ENCODE assay signal across 8 cellular contexts in genomic region chr12:68807576-68808387, GRCh38. TPM values are rescaled to one million over a fixed set of nuclear protein-coding genes. Genes with fewer than 3 reads are reported as not detected.
A peak's percentile ranks its signal among the peaks of the same experiment; 100 is the strongest.
DNase-seq lines count a peak whose midpoint lies in the region; ATAC-seq and TF ChIP-seq lines count a peak whose summit lies in the region.

Gene MDM2 (plus strand): TSS chr12:68808177. CDS start chr12:68808478, 301 bp downstream.

- in situ Hi-C loops in mammary epithelial cell (cut with MboI; ENCODE audit: low sequenced_read_pairs in 2 of 2) = loop anchor here in 1 of 2 donors (10.0 kb wide), 1 partner anchor 53 kb away; no protein-coding TSS in a partner anchor

- 3% methylated on average over 45 of the region's 72 CpGs for WGBS in mammary epithelial cell (ENCODE audit: low coverage, missing lambda C conversion rate)
- WGBS in spleen, 5 donors = 0 to 1% (median 0%) methylated on average over 43 to 72 of the region's 72 CpGs

- peak within 1 kb of the TSS; percentile 91 for H2AFZ ChIP-seq in mammary epithelial cell (ENCODE audit: low read depth, low read length)

- TF ChIP-seq POLR2A in spleen (IDR thresholded peaks at IDR 0.05) = peak in 2 of 3 donors; percentile 56 to 58

- H3K9me3 Mint-ChIP-seq in immature natural killer cell = no peaks in the 10 kb centered on the region

- H3K27me3 Mint-ChIP-seq in immature natural killer cell (ENCODE audit: low read depth in 3 of 3) = peaks cover 13 to 20% (median 17%) of the 10 kb centered on the region in 3 donors

- H3K27ac ChIP-seq in mammary epithelial cell (ENCODE audit: insufficient read depth, low read depth, low read length) (peak within 1 kb of the TSS; percentile 97), spleen (peak within 1 kb of the TSS; percentile 94 to 100 (median 98))

- peak within 1 kb of the TSS; percentile 93 for H3K9ac ChIP-seq in mammary epithelial cell (ENCODE audit: insufficient read depth, low read length)

- peaks cover under 1% of the 10 kb centered on the region for H4K20me1 ChIP-seq in mammary epithelial cell (ENCODE audit: insufficient read depth, low read length)

- DNase-seq in AG20443 (ENCODE audit: low spot score) = peak; percentile 99
- peak; percentile 85 for DNase-seq in NCI-H2227 treated with DMSO at 0.1 percent for 48 hours (lab: John Stamatoyannopoulos, UW)
- DNase-seq in mammary epithelial cell = peak; percentile 88
- DNase-seq in immature natural killer cell = peak; percentile 99 to 100 (median 99)
- peak; percentile 99 for DNase-seq in spleen

- H3K79me2 ChIP-seq in mammary epithelial cell (ENCODE audit: insufficient read depth, low read length) = peaks cover 42% of the 10 kb centered on the region

- H3K4me2 ChIP-seq in mammary epithelial cell (ENCODE audit: insufficient read depth, low read depth, low read length) = peak within 1 kb of the TSS; percentile 89

- peak within 1 kb of the TSS; percentile 96 to 99 (median 98) for H3K27ac Mint-ChIP-seq in immature natural killer cell

- TF ChIP-seq CTCF in WI38 (IDR thresholded peaks at IDR 0.05; ENCODE audit: low read depth, low read length) (peak; percentile 71), mammary epithelial cell (conservative IDR thresholded peaks at IDR 0.05 in 1 of 2, IDR thresholded peaks at IDR 0.05 in 1 of 2; ENCODE audit: extremely low read depth in 1 of 2, insufficient read depth in 1 of 2, low read depth in 1 of 2, low read length in 2 of 2) (peak; percentile 26 to 65), spleen (IDR thresholded peaks at IDR 0.05 in 8 of 11, conservative IDR thresholded peaks at IDR 0.05 in 3 of 11) (peak; percentile 87 to 98 (median 94))

- H3K4me3 ChIP-seq in WI38 (ENCODE audit: low read depth, low read length) (peak within 1 kb of the TSS; percentile 80), mammary epithelial cell (replicated peaks in 1 of 3; ENCODE audit: insufficient read depth in 1 of 3, low read depth in 2 of 3, low read length in 3 of 3) (peak within 1 kb of the TSS; percentile 69 to 98 (median 81)), spleen (peak within 1 kb of the TSS; percentile 52 to 84 (median 76))

- intact Hi-C loops in mammary epithelial cell (cut with micrococcal nuclease) (loop anchor here (1.0 to 5.0 kb wide), 4 partner anchors 20 to 121 kb away; partner anchors contain the start of genes NUP107 and SLC35E3), spleen (cut with DNase I; ENCODE audit: low total_unique reads) (loop anchor here (10.0 kb wide), 1 partner anchor 63 kb away; the partner anchor contains the start of gene SLC35E3)

- peaks cover 36 to 47% of the 10 kb centered on the region in 2 donors for H3K4me1 Mint-ChIP-seq in immature natural killer cell

- H3K36me3 ChIP-seq in mammary epithelial cell (ENCODE audit: insufficient read depth, low read length) (peaks cover 18% of the 10 kb centered on the region), spleen (peaks cover 0 to 36% (median 11%) of the 10 kb centered on the region in 6 donors)

- peaks cover 4 to 16% (median 4%) of the 10 kb centered on the region in 3 donors for H3K36me3 Mint-ChIP-seq in immature natural killer cell

- CTCF ChIA-PET in mammary epithelial cell (lab: Charles Lee; ENCODE audit: low non-redundant PET) = interaction anchor here (0.6 to 1.4 kb wide), 2 partner anchors 20 to 35 kb away, joined by 5 to 20 read pairs; no protein-coding TSS in a partner anchor

- no TSS peak for BruUV-seq in mammary epithelial cell (replicated peaks; lab: Mats Ljungman, UMichigan)

- peak within 1 kb of the TSS; percentile 86 to 97 (median 95) for H3K4me3 Mint-ChIP-seq in immature natural killer cell

- dilution Hi-C loops in mammary epithelial cell (cut with HindIII; ENCODE audit: low sequenced_read_pairs) = no loop called here

- peaks cover 25% of the 10 kb centered on the region for H3K4me1 ChIP-seq in mammary epithelial cell (ENCODE audit: insufficient read depth, low read length)
- H3K4me1 ChIP-seq in spleen = peaks cover 0 to 52% (median 48%) of the 10 kb centered on the region in 6 donors

- no peaks in the 10 kb centered on the region for H3K9me3 ChIP-seq in mammary epithelial cell (replicated peaks; ENCODE audit: insufficient read depth, low read length)
- no peaks in the 10 kb centered on the region for H3K9me3 ChIP-seq in spleen

- ATAC-seq in GM19023 (IDR thresholded peaks at IDR 0.05; ENCODE audit: unreplicated experiment) = peak; percentile 70
- ATAC-seq in HG03196 (IDR thresholded peaks at IDR 0.05; ENCODE audit: unreplicated experiment) = peak; percentile 82

- H3K27me3 ChIP-seq in mammary epithelial cell (ENCODE audit: insufficient read depth, low read length) = no peaks in the 10 kb centered on the region
- no peaks in the 10 kb centered on the region for H3K27me3 ChIP-seq in spleen (replicated peaks in 1 of 7)

RNA-seq across cellular contexts. Expression of gene MDM2, which starts in this region (rescaled TPM):
- total RNA-seq in mammary epithelial cell = 100 to 1,000 TPM; 304 to 321 TPM
- 35.7 TPM for polyA plus RNA-seq in mammary epithelial cell
- 210 TPM for polyA minus RNA-seq in mammary epithelial cell
- polyA plus RNA-seq in immature natural killer cell = 10 to 100 TPM; 18.2 to 33.5 (median 19.9) TPM
- 100 to 1,000 TPM in 5 of 7 donors, 10 to 100 TPM in 2; 98.9 to 248 (median 125) TPM for total RNA-seq in spleen
- polyA plus RNA-seq in spleen = 10 to 100 TPM; 41.5 to 77.4 (median 52.7) TPM

Comparison
In these comparisons a context has a peak if more than half of its experiments do, and no peak if none do; other contexts are left out.
1. Peak in every context shown above with its lines: DNase-seq, ATAC-seq, H3K4me3 ChIP-seq and H3K27ac ChIP-seq.